8 cellular contexts compared by ENCODE assay signal in genomic region chr4:48138936-48139335, GRCh38. TPM values are rescaled to one million over a fixed set of nuclear protein-coding genes. Genes with fewer than 3 reads are reported as not detected.
A peak's percentile ranks its signal among the peaks of the same experiment; 100 is the strongest.
DNase-seq lines count a peak whose midpoint lies in the region; ATAC-seq, FAIRE-seq and TF ChIP-seq lines count a peak whose summit lies in the region.

No MANE protein-coding gene starts in this region.

- ATAC-seq in GM19395 (IDR thresholded peaks at IDR 0.05; ENCODE audit: unreplicated experiment) (peak; percentile 90), HG03066 (IDR thresholded peaks at IDR 0.05; ENCODE audit: low read depth, unreplicated experiment) (peak; percentile 87), HG03025 (IDR thresholded peaks at IDR 0.05; ENCODE audit: low FRiP score, unreplicated experiment) (no peak)

- peak overlapping the region; percentile 35 for H3K4me3 Mint-ChIP-seq in activated T-helper 1 cell treated with anti-CD3 and anti-CD28 coated beads, Interleukin-12 subunit alpha, Interleukin-12 subunit beta, Interleukin-2, Interleukin-4 antibody, amounts not matched to agents 30 ng/mL and 10 ng/mL and 1 ng/mL, durations not matched to agents 14 hours and 24 hours and 36 hours

- H3K36me3 Mint-ChIP-seq in activated T-helper 1 cell treated with anti-CD3 and anti-CD28 coated beads, Interleukin-12 subunit alpha, Interleukin-12 subunit beta, Interleukin-2, Interleukin-4 antibody, amounts not matched to agents 30 ng/mL and 10 ng/mL and 1 ng/mL, durations not matched to agents 14 hours and 24 hours and 36 hours (ENCODE audit: low read depth) = peaks cover 3% of the 10 kb centered on the region

- no peaks in the 10 kb centered on the region for H3K9me3 Mint-ChIP-seq in activated T-helper 1 cell treated with anti-CD3 and anti-CD28 coated beads, Interleukin-12 subunit alpha, Interleukin-12 subunit beta, Interleukin-2, Interleukin-4 antibody, amounts not matched to agents 30 ng/mL and 10 ng/mL and 1 ng/mL, durations not matched to agents 14 hours and 24 hours and 36 hours

- peak; percentile 9 for DNase-seq in GM12891 (ENCODE audit: insufficient read length, low spot score)
- peak; percentile 56 for DNase-seq in activated T-helper 1 cell treated with anti-CD3 and anti-CD28 coated beads, Interleukin-12 subunit alpha, Interleukin-12 subunit beta, Interleukin-2, Interleukin-4 antibody, amounts not matched to agents 30 ng/mL and 10 ng/mL and 1 ng/mL, durations not matched to agents 14 hours and 24 hours and 36 hours (ENCODE audit: low spot score)
- no peak for DNase-seq in NCI-H128 (lab: John Stamatoyannopoulos, UW; ENCODE audit: unreplicated experiment)
- DNase-seq in GDM1 (lab: John Stamatoyannopoulos, UW) = no peak
- DNase-seq in erythroblast (lab: John Stamatoyannopoulos, UW) = no peak

- peak; percentile 66 for FAIRE-seq in GM12891 (lab: Jason Lieb, UNC)

- intact Hi-C loops in activated T-helper 1 cell treated with anti-CD3 and anti-CD28 coated beads, Interleukin-12 subunit alpha, Interleukin-12 subunit beta, Interleukin-2, Interleukin-4 antibody, amounts not matched to agents 30 ng/mL and 10 ng/mL and 1 ng/mL, durations not matched to agents 14 hours and 24 hours and 36 hours (cut with micrococcal nuclease) = loop anchor here (1.0 to 2.0 kb wide), 2 partner anchors 11 to 224 kb away; partner anchors contain the start of gene NFXL1

- H3K27ac Mint-ChIP-seq in activated T-helper 1 cell treated with anti-CD3 and anti-CD28 coated beads, Interleukin-12 subunit alpha, Interleukin-12 subunit beta, Interleukin-2, Interleukin-4 antibody, amounts not matched to agents 30 ng/mL and 10 ng/mL and 1 ng/mL, durations not matched to agents 14 hours and 24 hours and 36 hours = peak overlapping the region; percentile 94

- peaks cover 68% of the 10 kb centered on the region for H3K4me1 Mint-ChIP-seq in activated T-helper 1 cell treated with anti-CD3 and anti-CD28 coated beads, Interleukin-12 subunit alpha, Interleukin-12 subunit beta, Interleukin-2, Interleukin-4 antibody, amounts not matched to agents 30 ng/mL and 10 ng/mL and 1 ng/mL, durations not matched to agents 14 hours and 24 hours and 36 hours (ENCODE audit: low read depth)

- no peaks in the 10 kb centered on the region for H3K27me3 Mint-ChIP-seq in activated T-helper 1 cell treated with anti-CD3 and anti-CD28 coated beads, Interleukin-12 subunit alpha, Interleukin-12 subunit beta, Interleukin-2, Interleukin-4 antibody, amounts not matched to agents 30 ng/mL and 10 ng/mL and 1 ng/mL, durations not matched to agents 14 hours and 24 hours and 36 hours (ENCODE audit: insufficient read depth)

- TF ChIP-seq POLR2A in GM12891 (IDR thresholded peaks at IDR 0.05; ENCODE audit: low read depth, low read length) (no peak), erythroblast (IDR thresholded peaks at IDR 0.05; ENCODE audit: low read length) (no peak)

TF ChIP-seq in GM12891, 5 proteins besides CTCF, POLR2A, EP300 and RAD21:
- TF ChIP-seq TAF1 (IDR thresholded peaks at IDR 0.05; ENCODE audit: low read depth, low read length) = no peak
- TF ChIP-seq SPI1 (IDR thresholded peaks at IDR 0.05; ENCODE audit: low read depth, low read length) = peak; percentile 68
- TF ChIP-seq PAX5 (IDR thresholded peaks at IDR 0.05; ENCODE audit: insufficient read depth, low read length, severe bottlenecking) = no peak
- TF ChIP-seq POU2F2 (IDR thresholded peaks at IDR 0.05; ENCODE audit: low read depth, low read length) = no peak
- TF ChIP-seq POLR2AphosphoS5 (IDR thresholded peaks at IDR 0.05; ENCODE audit: low read depth, low read length) = 0 out of 2 replicates have a peak, but pooled peaks have one; percentile 25

RNA-seq across cellular contexts. Expression of gene TXK, which starts 4.9 kb away (rescaled TPM):
- polyA plus RNA-seq in GM12891 (2012; ENCODE audit: low read depth, missing spikeins) = 1.7 TPM
- total RNA-seq in activated T-helper 1 cell treated with anti-CD3 and anti-CD28 coated beads, Interleukin-12 subunit alpha, Interleukin-12 subunit beta, Interleukin-2, Interleukin-4 antibody, amounts not matched to agents 30 ng/mL and 10 ng/mL and 1 ng/mL, durations not matched to agents 14 hours and 24 hours and 36 hours = 12.5 and 12.7 TPM in 2 replicates

Comparison
In these comparisons a context has a peak if more than half of its experiments do, and no peak if none do; other contexts are left out.
1. DNase-seq: peak in GM12891 (single experiment) and activated T-helper 1 cell treated with anti-CD3 and anti-CD28 coated beads, Interleukin-12 subunit alpha, Interleukin-12 subunit beta, Interleukin-2, Interleukin-4 antibody, amounts not matched to agents 30 ng/mL and 10 ng/mL and 1 ng/mL, durations not matched to agents 14 hours and 24 hours and 36 hours (single experiment); none in NCI-H128 (single experiment), GDM1 (single experiment) and erythroblast (0 of 2).